In genomic region chr1:227733751-227734545, GRCh38 we compare ENCODE assay signal across 8 cellular contexts. TPM values are rescaled to one million over a fixed set of nuclear protein-coding genes. Genes with fewer than 3 reads are reported as not detected.
DNase-seq lines count a peak whose midpoint lies in the region; ATAC-seq and TF ChIP-seq lines count a peak whose summit lies in the region.

No MANE protein-coding gene starts in this region.

- intact Hi-C loops in naive thymus-derived CD4-positive, alpha-beta T cell (cut with micrococcal nuclease): loop anchor here (2.0 to 10.0 kb wide), 5 partner anchors 33 to 789 kb away; partner anchors contain the start of genes COQ8A (in 1 of the 2) and ZNF678 (in 1 of the 2)

- peak overlapping the region; percentile 87 for H3K27ac ChIP-seq in naive thymus-derived CD4-positive, alpha-beta T cell (ENCODE audit: low read depth, low read length)

- peaks cover 4% of the 10 kb centered on the region for H3K4me1 ChIP-seq in BE2C
- H3K4me1 ChIP-seq in naive thymus-derived CD4-positive, alpha-beta T cell (ENCODE audit: control insufficient read depth in 2 of 2, insufficient read depth in 2 of 2, low read length in 2 of 2): peaks cover 4 to 16% of the 10 kb centered on the region in 2 donors

- no peaks in the 10 kb centered on the region for H3K27me3 Mint-ChIP-seq in naive thymus-derived CD4-positive, alpha-beta T cell

- ATAC-seq in naive thymus-derived CD4-positive, alpha-beta T cell: no peak
- ATAC-seq in GM19351 (IDR thresholded peaks at IDR 0.05; ENCODE audit: unreplicated experiment) (no peak), HG02678 (IDR thresholded peaks at IDR 0.05; ENCODE audit: unreplicated experiment) (no peak)

- no peak for DNase-seq in BE2C
- DNase-seq in LNCaP clone FGC (ENCODE audit: low read depth): no peak
- peak; percentile 42 for DNase-seq in ecto neural progenitor cell (ENCODE audit: low spot score)
- DNase-seq in naive thymus-derived CD4-positive, alpha-beta T cell: no peak
- no peak for DNase-seq in cerebellar cortex (ENCODE audit: low spot score)
- DNase-seq in NCI-H1694 (lab: John Stamatoyannopoulos, UW): no peak

- no peaks in the 10 kb centered on the region for H3K9me3 Mint-ChIP-seq in naive thymus-derived CD4-positive, alpha-beta T cell

- peak overlapping the region; percentile 62 to 90 (median 86) for H3K27ac Mint-ChIP-seq in naive thymus-derived CD4-positive, alpha-beta T cell

- H3K27me3 ChIP-seq in BE2C: no peaks in the 10 kb centered on the region
- no peaks in the 10 kb centered on the region for H3K27me3 ChIP-seq in naive thymus-derived CD4-positive, alpha-beta T cell (ENCODE audit: control insufficient read depth in 2 of 2, insufficient read depth in 2 of 2, low read length in 2 of 2)

- peaks cover 26% of the 10 kb centered on the region for H3K36me3 ChIP-seq in BE2C
- peaks cover 0 to 26% (median 0%) of the 10 kb centered on the region in 3 experiments for H3K36me3 ChIP-seq in naive thymus-derived CD4-positive, alpha-beta T cell (ENCODE audit: control insufficient read depth in 2 of 3, insufficient read depth in 3 of 3, low read length in 3 of 3)

- CTCF ChIA-PET in naive thymus-derived CD4-positive, alpha-beta T cell (lab: Charles Lee): no interaction called here

- H3K9me3 ChIP-seq in BE2C: no peaks in the 10 kb centered on the region
- H3K9me3 ChIP-seq in naive thymus-derived CD4-positive, alpha-beta T cell (ENCODE audit: control insufficient read depth in 2 of 3, low read length in 3 of 3): no peaks in the 10 kb centered on the region

- H3K4me3 ChIP-seq in BE2C (ENCODE audit: low read depth, low read length) (peak overlapping the region; percentile 95), LNCaP clone FGC (ENCODE audit: low read depth, low read length) (peak overlapping the region; percentile 94)
- peak overlapping the region; percentile 72 for H3K4me3 ChIP-seq in naive thymus-derived CD4-positive, alpha-beta T cell (ENCODE audit: low read length)

- no peak for TF ChIP-seq CTCF in BE2C (IDR thresholded peaks at IDR 0.05; ENCODE audit: low read depth, low read length)
- no peak for TF ChIP-seq CTCF in LNCaP clone FGC (IDR thresholded peaks at IDR 0.05; ENCODE audit: control insufficient read depth, extremely low read depth, insufficient read depth)

- H3K4me3 Mint-ChIP-seq in naive thymus-derived CD4-positive, alpha-beta T cell: peak overlapping the region; percentile 87 to 97 (median 90)

- peaks cover 0 to 4% (median 0%) of the 10 kb centered on the region in 5 donors for H3K36me3 Mint-ChIP-seq in naive thymus-derived CD4-positive, alpha-beta T cell

- peaks cover 24 to 59% (median 47%) of the 10 kb centered on the region in 7 donors for H3K4me1 Mint-ChIP-seq in naive thymus-derived CD4-positive, alpha-beta T cell

- POLR2A ChIA-PET in naive thymus-derived CD4-positive, alpha-beta T cell (lab: Charles Lee): interaction anchor here (0.7 kb wide), 1 partner anchor 59 kb away, joined by 3 read pairs; no protein-coding TSS in a partner anchor

RNA-seq across cellular contexts. Expression of gene JMJD4, which starts 1.2 kb away (rescaled TPM):
- 38.7 TPM for polyA plus RNA-seq in BE2C (2012; ENCODE audit: insufficient read depth, insufficient read length, low read depth)
- total RNA-seq in naive thymus-derived CD4-positive, alpha-beta T cell: 10 to 100 TPM; 12.1 to 36.8 (median 26.3) TPM
- 10 to 100 TPM; 32.3 to 35.1 TPM for polyA plus RNA-seq in naive thymus-derived CD4-positive, alpha-beta T cell

RNA-seq across cellular contexts. Expression of gene SNAP47, which starts 1.3 kb away (rescaled TPM):
- 104 TPM for polyA plus RNA-seq in BE2C (2012; ENCODE audit: insufficient read depth, insufficient read length, low read depth)
- 10 to 100 TPM; 18.5 to 31.8 (median 27.8) TPM for total RNA-seq in naive thymus-derived CD4-positive, alpha-beta T cell
- polyA plus RNA-seq in naive thymus-derived CD4-positive, alpha-beta T cell: 10 to 100 TPM; 46.9 to 69.5 TPM
